Comparison of ENCODE assay signal across 1 cellular context in genomic region chr7:135281363-135281949, GRCh38.
TF ChIP-seq lines count a peak whose summit lies in the region.

No MANE protein-coding gene starts in this region.

TF ChIP-seq in HepG2, 621 proteins besides CTCF, POLR2A, EP300 and RAD21 (continued from another document and continues in another):
- no peak for TF ChIP-seq ZBTB4 (CRISPR knock-in tag; IDR thresholded peaks at IDR 0.05; ENCODE audit: borderline replicate concordance)
- no peak for TF ChIP-seq NFE2L2 (IDR thresholded peaks at IDR 0.05; ENCODE audit: low read length)
- no peak for TF ChIP-seq STAT6 (CRISPR knock-in tag; IDR thresholded peaks at IDR 0.05; ENCODE audit: borderline replicate concordance)
- no peak for TF ChIP-seq TFE3 (CRISPR knock-in tag; IDR thresholded peaks at IDR 0.05)
- TF ChIP-seq ZNF256 (CRISPR knock-in tag; conservative IDR thresholded peaks at IDR 0.05), result no peak
- 0 out of 2 replicates have a peak, but pooled peaks have one; percentile 47 for TF ChIP-seq ZNF510 (CRISPR knock-in tag; IDR thresholded peaks at IDR 0.05; ENCODE audit: low read depth)
- TF ChIP-seq MBNL3 (CRISPR knock-in tag; conservative IDR thresholded peaks at IDR 0.05), result no peak
- no peak for TF ChIP-seq ZNF138 (CRISPR knock-in tag; IDR thresholded peaks at IDR 0.05; ENCODE audit: low read depth)
- no peak for TF ChIP-seq ZNF891 (CRISPR knock-in tag; IDR thresholded peaks at IDR 0.05)
- TF ChIP-seq POLR2G (IDR thresholded peaks at IDR 0.05; ENCODE audit: low read depth, low read length), result no peak
- TF ChIP-seq ZNF556 (CRISPR knock-in tag; IDR thresholded peaks at IDR 0.05; ENCODE audit: borderline replicate concordance), result no peak; the same call in 1 of the 2 replicates
- TF ChIP-seq BCL3 (CRISPR knock-in tag; IDR thresholded peaks at IDR 0.05), result no peak
- TF ChIP-seq MYNN (CRISPR knock-in tag; IDR thresholded peaks at IDR 0.05; ENCODE audit: low read depth), result no peak
- no peak for TF ChIP-seq HDAC2 (CRISPR knock-in tag; IDR thresholded peaks at IDR 0.05)
- no peak for TF ChIP-seq HNRNPUL1 (IDR thresholded peaks at IDR 0.05; ENCODE audit: low read depth, low read length)
- no peak for TF ChIP-seq ZNF737 (CRISPR knock-in tag; IDR thresholded peaks at IDR 0.05; ENCODE audit: borderline replicate concordance)
- no peak for TF ChIP-seq ZBED4 (CRISPR knock-in tag; IDR thresholded peaks at IDR 0.05; ENCODE audit: borderline replicate concordance)
- TF ChIP-seq FOXJ3 (CRISPR knock-in tag; IDR thresholded peaks at IDR 0.05; ENCODE audit: borderline replicate concordance), result peak; percentile 81
- TF ChIP-seq ZNF281 (CRISPR knock-in tag; IDR thresholded peaks at IDR 0.05; ENCODE audit: borderline replicate concordance), result peak; percentile 64; the same call in 1 of the 2 replicates
- TF ChIP-seq ZNF335 (CRISPR knock-in tag; IDR thresholded peaks at IDR 0.05), result peak; percentile 90
- TF ChIP-seq KAT8 (CRISPR knock-in tag; IDR thresholded peaks at IDR 0.05), result 0 out of 2 replicates have a peak, but pooled peaks have one; percentile 44
- no peak for TF ChIP-seq BATF2 (CRISPR knock-in tag; IDR thresholded peaks at IDR 0.05)
- TF ChIP-seq TFDP2 (CRISPR knock-in tag; IDR thresholded peaks at IDR 0.05), result no peak
- no peak for TF ChIP-seq ATF7 (IDR thresholded peaks at IDR 0.05)
- no peak for TF ChIP-seq ATF7 (CRISPR knock-in tag; IDR thresholded peaks at IDR 0.05)
- no peak for TF ChIP-seq TRIM24 (CRISPR knock-in tag; IDR thresholded peaks at IDR 0.05)
- no peak for TF ChIP-seq ZNF766 (CRISPR knock-in tag; IDR thresholded peaks at IDR 0.05; ENCODE audit: borderline replicate concordance)
- TF ChIP-seq ZNF570 (CRISPR knock-in tag; IDR thresholded peaks at IDR 0.05; ENCODE audit: borderline replicate concordance), result no peak
- no peak for TF ChIP-seq SSRP1 (CRISPR knock-in tag; IDR thresholded peaks at IDR 0.05)
- TF ChIP-seq MXI1 (IDR thresholded peaks at IDR 0.05; ENCODE audit: borderline replicate concordance, low read depth, low read length), result no peak
- TF ChIP-seq HMG20A (CRISPR knock-in tag; IDR thresholded peaks at IDR 0.05; ENCODE audit: borderline replicate concordance), result no peak
- no peak for TF ChIP-seq MAX (IDR thresholded peaks at IDR 0.05)
- TF ChIP-seq ZNF326 (CRISPR knock-in tag; IDR thresholded peaks at IDR 0.05; ENCODE audit: borderline replicate concordance), result no peak
- TF ChIP-seq MXD1 (CRISPR knock-in tag; IDR thresholded peaks at IDR 0.05), result no peak
- 0 out of 2 replicates have a peak, but pooled peaks have one; percentile 47 for TF ChIP-seq BRCA1 (CRISPR knock-in tag; IDR thresholded peaks at IDR 0.05)
- no peak for TF ChIP-seq DNMT3B (CRISPR knock-in tag; conservative IDR thresholded peaks at IDR 0.05)
- no peak for TF ChIP-seq MNT (IDR thresholded peaks at IDR 0.05)
- no peak for TF ChIP-seq ATF3 (CRISPR knock-in tag; IDR thresholded peaks at IDR 0.05)
- no peak for TF ChIP-seq CCDC6 (CRISPR knock-in tag; IDR thresholded peaks at IDR 0.05)
- TF ChIP-seq PLRG1 (conservative IDR thresholded peaks at IDR 0.05), result no peak
- 0 out of 2 replicates have a peak, but pooled peaks have one; percentile 27 for TF ChIP-seq MEIS1 (CRISPR knock-in tag; IDR thresholded peaks at IDR 0.05; ENCODE audit: borderline replicate concordance)
